ENCODE assay signal across 21 cellular contexts in genomic region chr6:77298298-77298697, GRCh38.
DNase-seq lines count a peak whose midpoint lies in the region; ATAC-seq, FAIRE-seq and TF ChIP-seq lines count a peak whose summit lies in the region.
"Had no signal": no experiment of that assay in that cellular context is flagged by ENCODE, and none has a peak within 500 bp of the region (broad histone marks: within the 10 kb centered on the region; RNA-seq: fewer than 3 reads in every experiment).

No MANE protein-coding gene starts in this region.

- H3K36me3 ChIP-seq in small intestine (ENCODE audit: control insufficient read depth in 2 of 2, insufficient read depth in 2 of 2, low read length in 2 of 2): no peaks in the 10 kb centered on the region
- H3K36me3 ChIP-seq: BLaER1 treated with 17β-estradiol and CSF1 and Interleukin-3, amounts not matched to agents 10 nM and 100 nM had no signal

- no peaks in the 10 kb centered on the region for H3K27me3 ChIP-seq in small intestine (ENCODE audit: control insufficient read depth in 2 of 2, insufficient read depth in 2 of 2, low read length in 2 of 2)
- H3K27me3 ChIP-seq: BLaER1 treated with 17β-estradiol and CSF1 and Interleukin-3, amounts not matched to agents 10 nM and 100 nM had no signal

- H3K4me1 ChIP-seq in small intestine (ENCODE audit: control insufficient read depth in 2 of 2, insufficient read depth in 1 of 2, low read depth in 1 of 2, low read length in 1 of 2): no peaks in the 10 kb centered on the region
- H3K4me1 ChIP-seq: BLaER1 treated with 17β-estradiol and CSF1 and Interleukin-3, amounts not matched to agents 10 nM and 100 nM had no signal

- no peak for ATAC-seq in HG03139 (IDR thresholded peaks at IDR 0.05; ENCODE audit: unreplicated experiment)
- ATAC-seq: CD8-positive, alpha-beta T cell; GM23338 had no signal

- no peak for TF ChIP-seq CTCF in choroid plexus epithelial cell (conservative IDR thresholded peaks at IDR 0.05; ENCODE audit: low read depth, low read length)

- no peak overlapping the region for H3K27ac ChIP-seq in small intestine (ENCODE audit: low read depth in 1 of 2, low read length in 1 of 2)
- H3K27ac ChIP-seq: BLaER1 treated with 17β-estradiol and CSF1 and Interleukin-3, amounts not matched to agents 10 nM and 100 nM; RWPE1 had no signal

- H3K4me3 ChIP-seq in choroid plexus epithelial cell (ENCODE audit: low read depth, low read length) (no peak overlapping the region), small intestine (ENCODE audit: low read depth in 1 of 2, low read length in 2 of 2) (no peak overlapping the region)
- H3K4me3 ChIP-seq: BLaER1 treated with 17β-estradiol and CSF1 and Interleukin-3, amounts not matched to agents 10 nM and 100 nM; GM23338 had no signal

- WGBS in small intestine, 3 donors: 32 to 39% (median 38%) methylated on average over 1 of the region's 1 CpG

- no peaks in the 10 kb centered on the region for H3K9me3 ChIP-seq in small intestine (ENCODE audit: control insufficient read depth, low read depth)
- H3K9me3 ChIP-seq: BLaER1 treated with 17β-estradiol and CSF1 and Interleukin-3, amounts not matched to agents 10 nM and 100 nM had no signal

- DNase-seq in DMS53 treated with DMSO at 0.1 percent for 48 hours (lab: John Stamatoyannopoulos, UW; ENCODE audit: unreplicated experiment) (peak; percentile 18), NCI-H460 (ENCODE audit: extremely low read depth, low read depth) (peak; percentile 66), choroid plexus epithelial cell (ENCODE audit: low read depth) (peak; percentile 24), small intestine (no peak), foreskin melanocyte (no peak)
- no peak for DNase-seq in activated CD4-positive, CD25-positive, alpha-beta regulatory T cell treated with anti-CD3 and anti-CD28 coated beads, Interleukin-2, amount 50 U/mL, for 72 hours
- DNase-seq: CD8-positive, alpha-beta T cell; DMS79; HCEC 1CT; KBM-7; NCI-H1417 treated with DMSO at 0.1 percent for 48 hours; NCI-H187 treated with DMSO at 0.1 percent for 48 hours; NCI-H2227 treated with DMSO at 0.1 percent for 48 hours; NCI-H524; NCI-H82; OCI-M1 had no signal

- FAIRE-seq in small intestine (lab: Jason Lieb, UNC): peak; percentile 30
- FAIRE-seq: GM19239 had no signal

Comparison
In these comparisons a context has a peak if more than half of its experiments do, and no peak if none do; other contexts are left out.
1. DNase-seq: peak in DMS53 treated with DMSO at 0.1 percent for 48 hours (single experiment), NCI-H460 (single experiment) and choroid plexus epithelial cell (single experiment); none in small intestine (single experiment), activated CD4-positive, CD25-positive, alpha-beta regulatory T cell treated with anti-CD3 and anti-CD28 coated beads, Interleukin-2, amount 50 U/mL, for 72 hours (single experiment) and foreskin melanocyte (single experiment).